Comparison of ENCODE assay signal across 13 cellular contexts in genomic region chr5:175214152-175214551, GRCh38.
DNase-seq lines count a peak whose midpoint lies in the region; ATAC-seq, FAIRE-seq and TF ChIP-seq lines count a peak whose summit lies in the region.
"Had no signal": no experiment of that assay in that cellular context is flagged by ENCODE, and none has a peak within 500 bp of the region (broad histone marks: within the 10 kb centered on the region; RNA-seq: fewer than 3 reads in every experiment).

No MANE protein-coding gene starts in this region.

- no peak for TF ChIP-seq CTCF in omental fat pad (IDR thresholded peaks at IDR 0.05)

- DNase-seq in EL (peak; percentile 92), RCC 7860 (ENCODE audit: low spot score) (peak; percentile 85), epithelial cell of prostate (ENCODE audit: low read depth, low spot score) (peak; percentile 49), omental fat pad (ENCODE audit: low spot score) (peak; percentile 32), NCI-H146 (lab: John Stamatoyannopoulos, UW) (no peak)
- DNase-seq in central memory CD4-positive, alpha-beta T cell = no peak
- DNase-seq: Caco-2, NCI-H1694, trophoblast cell had no signal

- peak; percentile 96 for FAIRE-seq in RCC 7860 (lab: Jason Lieb, UNC)

- ATAC-seq in omental fat pad (ENCODE audit: low FRiP score) (peak; percentile 83), GM21786 (IDR thresholded peaks at IDR 0.05; ENCODE audit: unreplicated experiment) (no peak), HG02763 (IDR thresholded peaks at IDR 0.05; ENCODE audit: unreplicated experiment) (no peak)
- ATAC-seq: body of pancreas had no signal

- no peak overlapping the region for H3K27ac ChIP-seq in epithelial cell of prostate
- H3K27ac ChIP-seq: body of pancreas, right atrium auricular region had no signal

Comparison
In these comparisons a context has a peak if more than half of its experiments do, and no peak if none do; other contexts are left out.
1. DNase-seq: peak in EL (single experiment), RCC 7860 (single experiment), epithelial cell of prostate (single experiment) and omental fat pad (single experiment); none in NCI-H146 (single experiment) and central memory CD4-positive, alpha-beta T cell (single experiment).